1 cellular context compared by ENCODE assay signal in the genomic region with DNA sequence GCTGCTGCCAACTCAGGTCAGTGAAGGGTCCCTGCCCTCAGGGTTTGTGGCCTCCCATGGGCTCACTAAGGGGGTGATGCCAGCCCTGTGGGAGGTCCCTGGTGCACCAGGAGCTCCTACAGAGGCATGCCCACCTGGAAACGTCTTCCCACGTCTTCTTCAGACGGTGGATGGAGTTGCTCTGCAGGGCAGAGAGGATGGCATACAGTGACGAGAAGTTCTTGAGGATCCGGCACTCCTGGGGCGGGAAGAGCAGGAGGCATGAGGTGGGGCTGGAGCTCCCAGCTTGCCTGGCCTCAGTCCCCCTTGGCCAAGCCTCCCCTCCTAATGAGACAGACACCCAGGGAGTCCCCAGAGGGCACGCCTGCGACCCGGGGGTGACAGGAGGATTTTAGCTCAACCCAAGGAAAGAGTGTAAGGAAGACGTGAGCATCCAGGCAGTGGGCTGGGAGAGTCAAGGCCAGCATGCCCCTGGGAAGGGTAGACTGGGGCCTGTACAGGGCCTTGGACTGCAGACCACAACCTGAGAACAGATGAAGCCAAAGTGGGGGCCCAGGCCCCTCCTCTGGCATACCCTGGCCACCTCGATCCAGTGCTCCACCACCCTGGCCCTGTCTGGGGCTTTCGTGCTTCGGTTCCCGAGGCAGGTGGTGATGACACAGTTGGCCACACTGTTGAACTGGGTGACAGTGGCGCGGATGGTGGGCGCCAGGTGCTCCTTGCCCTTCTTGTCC.
TF ChIP-seq lines count a peak whose summit lies in the region.

No MANE protein-coding gene starts in this region.

TF ChIP-seq in WTC11, 78 proteins besides CTCF, POLR2A, EP300 and RAD21 (continued from another document):
- TF ChIP-seq, protein P1, sequence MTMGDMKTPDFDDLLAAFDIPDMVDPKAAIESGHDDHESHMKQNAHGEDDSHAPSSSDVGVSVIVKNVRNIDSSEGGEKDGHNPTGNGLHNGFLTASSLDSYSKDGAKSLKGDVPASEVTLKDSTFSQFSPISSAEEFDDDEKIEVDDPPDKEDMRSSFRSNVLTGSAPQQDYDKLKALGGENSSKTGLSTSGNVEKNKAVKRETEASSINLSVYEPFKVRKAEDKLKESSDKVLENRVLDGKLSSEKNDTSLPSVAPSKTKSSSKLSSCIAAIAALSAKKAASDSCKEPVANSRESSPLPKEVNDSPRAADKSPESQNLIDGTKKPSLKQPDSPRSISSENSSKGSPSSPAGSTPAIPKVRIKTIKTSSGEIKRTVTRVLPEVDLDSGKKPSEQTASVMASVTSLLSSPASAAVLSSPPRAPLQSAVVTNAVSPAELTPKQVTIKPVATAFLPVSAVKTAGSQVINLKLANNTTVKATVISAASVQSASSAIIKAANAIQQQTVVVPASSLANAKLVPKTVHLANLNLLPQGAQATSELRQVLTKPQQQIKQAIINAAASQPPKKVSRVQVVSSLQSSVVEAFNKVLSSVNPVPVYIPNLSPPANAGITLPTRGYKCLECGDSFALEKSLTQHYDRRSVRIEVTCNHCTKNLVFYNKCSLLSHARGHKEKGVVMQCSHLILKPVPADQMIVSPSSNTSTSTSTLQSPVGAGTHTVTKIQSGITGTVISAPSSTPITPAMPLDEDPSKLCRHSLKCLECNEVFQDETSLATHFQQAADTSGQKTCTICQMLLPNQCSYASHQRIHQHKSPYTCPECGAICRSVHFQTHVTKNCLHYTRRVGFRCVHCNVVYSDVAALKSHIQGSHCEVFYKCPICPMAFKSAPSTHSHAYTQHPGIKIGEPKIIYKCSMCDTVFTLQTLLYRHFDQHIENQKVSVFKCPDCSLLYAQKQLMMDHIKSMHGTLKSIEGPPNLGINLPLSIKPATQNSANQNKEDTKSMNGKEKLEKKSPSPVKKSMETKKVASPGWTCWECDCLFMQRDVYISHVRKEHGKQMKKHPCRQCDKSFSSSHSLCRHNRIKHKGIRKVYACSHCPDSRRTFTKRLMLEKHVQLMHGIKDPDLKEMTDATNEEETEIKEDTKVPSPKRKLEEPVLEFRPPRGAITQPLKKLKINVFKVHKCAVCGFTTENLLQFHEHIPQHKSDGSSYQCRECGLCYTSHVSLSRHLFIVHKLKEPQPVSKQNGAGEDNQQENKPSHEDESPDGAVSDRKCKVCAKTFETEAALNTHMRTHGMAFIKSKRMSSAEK (CRISPR knock-in tag; IDR thresholded peaks at IDR 0.05; ENCODE audit: borderline replicate concordance), result no peak
- TF ChIP-seq KAT7 (CRISPR knock-in tag; IDR thresholded peaks at IDR 0.05; ENCODE audit: borderline replicate concordance) (no peak), CBFB (CRISPR knock-in tag; IDR thresholded peaks at IDR 0.05; ENCODE audit: low read depth) (no peak), NR1H2 (CRISPR knock-in tag; IDR thresholded peaks at IDR 0.05) (no peak)
TF ChIP-seq in WTC11: peak in this region for 0.
